Comparison of ENCODE assay signal across 1 cellular context in genomic region chr17:29179232-29180036, GRCh38.
TF ChIP-seq lines count a peak whose summit lies in the region.

No MANE protein-coding gene starts in this region.

TF ChIP-seq in HepG2, 621 proteins besides CTCF, POLR2A, EP300 and RAD21 (continued from another document and continues in another):
- TF ChIP-seq ZNF710 (CRISPR knock-in tag; IDR thresholded peaks at IDR 0.05; ENCODE audit: borderline replicate concordance) (peak; percentile 17; the same call in 1 of the 2 replicates), ATF1 (CRISPR knock-in tag; IDR thresholded peaks at IDR 0.05) (no peak), ZEB1 (IDR thresholded peaks at IDR 0.05; ENCODE audit: insufficient replicate concordance, low read depth) (no peak), NFAT5 (CRISPR knock-in tag; IDR thresholded peaks at IDR 0.05) (no peak; the same call in 1 of the 2 replicates), NR1H2 (CRISPR knock-in tag; IDR thresholded peaks at IDR 0.05; ENCODE audit: borderline replicate concordance, low read depth) (no peak), SIX1 (CRISPR knock-in tag; IDR thresholded peaks at IDR 0.05; ENCODE audit: borderline replicate concordance) (0 out of 2 replicates have a peak, but pooled peaks have one; percentile 15), MTA1 (CRISPR knock-in tag; IDR thresholded peaks at IDR 0.05; ENCODE audit: borderline replicate concordance) (no peak; the same call in 1 of the 2 replicates), SMAD3 (CRISPR knock-in tag; IDR thresholded peaks at IDR 0.05) (no peak), RARG (CRISPR knock-in tag; IDR thresholded peaks at IDR 0.05; ENCODE audit: low read depth) (no peak), GATAD2A (CRISPR knock-in tag; IDR thresholded peaks at IDR 0.05) (peak; percentile 52; the same call in 1 of the 2 replicates), NRL (CRISPR knock-in tag; IDR thresholded peaks at IDR 0.05; ENCODE audit: borderline replicate concordance) (no peak), GATA4 (IDR thresholded peaks at IDR 0.05; ENCODE audit: borderline replicate concordance, low read depth) (peak; percentile 42; the same call in 1 of the 2 replicates), CBX1 (IDR thresholded peaks at IDR 0.05; ENCODE audit: low read depth) (no peak), NCOA1 (CRISPR knock-in tag; IDR thresholded peaks at IDR 0.05) (0 out of 2 replicates have a peak, but pooled peaks have one; percentile 17), ZNF569 (CRISPR knock-in tag; IDR thresholded peaks at IDR 0.05; ENCODE audit: borderline replicate concordance) (no peak), SP1 (IDR thresholded peaks at IDR 0.05) (no peak), SP1 (CRISPR knock-in tag; IDR thresholded peaks at IDR 0.05) (peak; percentile 45; the same call in 1 of the 2 replicates), KLF11 (CRISPR knock-in tag; IDR thresholded peaks at IDR 0.05) (no peak), ZNF224 (CRISPR knock-in tag; IDR thresholded peaks at IDR 0.05) (no peak), CREB1 (IDR thresholded peaks at IDR 0.05) (no peak), CREB1 (CRISPR knock-in tag; IDR thresholded peaks at IDR 0.05) (no peak), ZFYVE20 (CRISPR knock-in tag; IDR thresholded peaks at IDR 0.05; ENCODE audit: borderline replicate concordance, low read depth) (no peak), PITX1 (CRISPR knock-in tag; IDR thresholded peaks at IDR 0.05) (peak; percentile 60), RBM39 (IDR thresholded peaks at IDR 0.05; ENCODE audit: low read depth, low read length, poor library complexity, severe bottlenecking) (peak; percentile 51), RFXANK (CRISPR knock-in tag; IDR thresholded peaks at IDR 0.05) (no peak), ZNF563 (CRISPR knock-in tag; IDR thresholded peaks at IDR 0.05) (no peak), DPF2 (CRISPR knock-in tag; IDR thresholded peaks at IDR 0.05; ENCODE audit: borderline replicate concordance, low read depth) (no peak), ZNF382 (CRISPR knock-in tag; IDR thresholded peaks at IDR 0.05; ENCODE audit: borderline replicate concordance) (no peak), ZNF430 (CRISPR knock-in tag; IDR thresholded peaks at IDR 0.05) (no peak), SNAPC2 (CRISPR knock-in tag; IDR thresholded peaks at IDR 0.05) (no peak), ETV5 (CRISPR knock-in tag; IDR thresholded peaks at IDR 0.05; ENCODE audit: borderline replicate concordance) (no peak; the same call in 1 of the 2 replicates), PHF20 (CRISPR knock-in tag; IDR thresholded peaks at IDR 0.05) (no peak), TCF7L2 (IDR thresholded peaks at IDR 0.05; ENCODE audit: low read depth, low read length) (no peak), E2F2 (CRISPR knock-in tag; IDR thresholded peaks at IDR 0.05; ENCODE audit: borderline replicate concordance) (no peak), ESRRA (CRISPR knock-in tag; IDR thresholded peaks at IDR 0.05; ENCODE audit: low read depth) (peak; percentile 40; the same call in 1 of the 2 replicates), CCAR2 (optimal IDR thresholded peaks at IDR 0.05; ENCODE audit: low read depth, low read length) (no peak), FOXJ3 (CRISPR knock-in tag; IDR thresholded peaks at IDR 0.05; ENCODE audit: borderline replicate concordance) (no peak), ZNF496 (CRISPR knock-in tag; IDR thresholded peaks at IDR 0.05; ENCODE audit: insufficient replicate concordance) (no peak), TOE1 (CRISPR knock-in tag; IDR thresholded peaks at IDR 0.05) (no peak), FOXO4 (CRISPR knock-in tag; conservative IDR thresholded peaks at IDR 0.05) (no peak), ZNF451 (CRISPR knock-in tag; IDR thresholded peaks at IDR 0.05) (no peak), SUZ12 (IDR thresholded peaks at IDR 0.05; ENCODE audit: low read depth, low read length) (no peak), GFI1 (CRISPR knock-in tag; IDR thresholded peaks at IDR 0.05; ENCODE audit: borderline replicate concordance) (no peak), NFIB (CRISPR knock-in tag; IDR thresholded peaks at IDR 0.05; ENCODE audit: borderline replicate concordance) (no peak), ZNF274 (CRISPR knock-in tag; IDR thresholded peaks at IDR 0.05) (no peak)
- TF ChIP-seq, protein P1, sequence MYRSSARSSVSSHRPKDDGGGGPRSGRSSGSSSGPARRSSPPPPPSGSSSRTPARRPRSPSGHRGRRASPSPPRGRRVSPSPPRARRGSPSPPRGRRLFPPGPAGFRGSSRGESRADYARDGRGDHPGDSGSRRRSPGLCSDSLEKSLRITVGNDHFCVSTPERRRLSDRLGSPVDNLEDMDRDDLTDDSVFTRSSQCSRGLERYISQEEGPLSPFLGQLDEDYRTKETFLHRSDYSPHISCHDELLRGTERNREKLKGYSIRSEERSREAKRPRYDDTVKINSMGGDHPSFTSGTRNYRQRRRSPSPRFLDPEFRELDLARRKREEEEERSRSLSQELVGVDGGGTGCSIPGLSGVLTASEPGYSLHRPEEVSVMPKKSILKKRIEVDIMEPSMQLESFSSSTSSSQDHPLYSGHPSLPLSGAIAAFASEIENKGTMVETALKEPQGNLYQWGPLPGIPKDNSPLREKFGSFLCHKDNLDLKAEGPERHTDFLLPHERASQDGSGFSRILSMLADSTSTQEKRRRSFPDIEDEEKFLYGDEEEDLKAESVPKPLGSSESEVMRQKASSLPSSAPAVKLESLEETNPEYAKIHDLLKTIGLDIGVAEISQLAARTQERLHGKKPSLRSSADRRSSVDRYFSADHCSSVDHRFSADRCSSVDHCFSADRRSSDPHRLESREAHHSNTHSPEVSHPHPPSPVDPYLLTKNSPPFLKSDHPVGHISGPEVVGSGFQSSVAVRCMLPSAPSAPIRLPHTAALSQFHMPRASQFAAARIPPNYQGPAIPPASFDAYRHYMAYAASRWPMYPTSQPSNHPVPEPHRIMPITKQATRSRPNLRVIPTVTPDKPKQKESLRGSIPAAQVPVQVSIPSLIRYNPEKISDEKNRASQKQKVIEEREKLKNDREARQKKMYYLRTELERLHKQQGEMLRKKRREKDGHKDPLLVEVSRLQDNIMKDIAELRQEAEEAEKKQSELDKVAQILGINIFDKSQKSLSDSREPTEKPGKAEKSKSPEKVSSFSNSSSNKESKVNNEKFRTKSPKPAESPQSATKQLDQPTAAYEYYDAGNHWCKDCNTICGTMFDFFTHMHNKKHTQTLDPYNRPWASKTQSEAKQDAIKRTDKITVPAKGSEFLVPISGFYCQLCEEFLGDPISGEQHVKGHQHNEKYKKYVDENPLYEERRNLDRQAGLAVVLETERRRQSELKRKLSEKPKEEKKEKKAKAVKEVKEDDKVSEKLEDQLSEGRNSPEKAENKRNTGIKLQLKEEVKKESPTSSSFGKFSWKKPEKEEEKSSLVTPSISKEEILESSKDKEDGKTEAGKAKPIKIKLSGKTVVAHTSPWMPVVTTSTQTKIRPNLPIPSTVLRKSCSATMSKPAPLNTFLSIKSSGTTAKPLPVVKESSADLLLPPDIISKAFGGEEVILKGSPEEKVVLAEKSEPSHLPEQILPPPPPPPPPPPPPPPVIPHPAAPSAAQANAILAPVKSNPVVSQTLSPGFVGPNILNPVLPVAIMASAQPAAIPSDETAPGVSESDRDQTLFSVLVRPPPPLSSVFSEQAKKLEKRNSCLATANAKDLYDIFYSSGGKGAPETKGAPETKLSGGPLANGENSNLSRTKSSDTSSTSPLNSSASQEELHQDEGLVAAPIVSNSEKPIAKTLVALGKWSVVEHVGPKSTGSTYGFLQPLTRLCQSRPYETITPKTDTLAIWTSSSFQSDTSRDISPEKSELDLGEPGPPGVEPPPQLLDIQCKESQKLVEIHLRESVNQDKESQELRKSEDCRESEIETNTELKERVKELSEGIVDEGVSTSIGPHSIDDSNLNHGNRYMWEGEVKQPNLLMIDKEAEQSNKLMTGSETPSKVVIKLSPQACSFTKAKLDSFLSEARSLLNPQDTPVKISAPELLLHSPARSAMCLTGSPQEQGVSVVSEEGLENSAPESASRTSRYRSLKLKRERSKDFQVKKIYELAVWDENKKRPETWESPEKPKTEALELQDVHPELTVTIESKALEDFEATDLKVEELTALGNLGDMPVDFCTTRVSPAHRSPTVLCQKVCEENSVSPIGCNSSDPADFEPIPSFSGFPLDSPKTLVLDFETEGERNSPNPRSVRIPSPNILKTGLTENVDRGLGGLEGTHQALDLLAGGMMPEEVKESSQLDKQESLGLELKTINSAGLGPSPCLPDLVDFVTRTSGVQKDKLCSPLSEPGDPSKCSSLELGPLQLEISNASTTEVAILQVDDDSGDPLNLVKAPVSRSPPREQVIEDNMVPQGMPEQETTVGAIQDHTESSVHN (CRISPR knock-in tag; IDR thresholded peaks at IDR 0.05): no peak
- TF ChIP-seq, protein P2, sequence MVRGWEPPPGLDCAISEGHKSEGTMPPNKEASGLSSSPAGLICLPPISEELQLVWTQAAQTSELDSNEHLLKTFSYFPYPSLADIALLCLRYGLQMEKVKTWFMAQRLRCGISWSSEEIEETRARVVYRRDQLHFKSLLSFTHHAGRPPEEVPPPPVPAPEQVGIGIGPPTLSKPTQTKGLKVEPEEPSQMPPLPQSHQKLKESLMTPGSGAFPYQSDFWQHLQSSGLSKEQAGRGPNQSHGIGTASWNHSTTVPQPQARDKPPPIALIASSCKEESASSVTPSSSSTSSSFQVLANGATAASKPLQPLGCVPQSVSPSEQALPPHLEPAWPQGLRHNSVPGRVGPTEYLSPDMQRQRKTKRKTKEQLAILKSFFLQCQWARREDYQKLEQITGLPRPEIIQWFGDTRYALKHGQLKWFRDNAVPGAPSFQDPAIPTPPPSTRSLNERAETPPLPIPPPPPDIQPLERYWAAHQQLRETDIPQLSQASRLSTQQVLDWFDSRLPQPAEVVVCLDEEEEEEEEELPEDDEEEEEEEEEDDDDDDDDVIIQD (CRISPR knock-in tag; IDR thresholded peaks at IDR 0.05; ENCODE audit: low read depth): peak; percentile 58; the same call in 1 of the 2 replicates
- TF ChIP-seq, protein P3, sequence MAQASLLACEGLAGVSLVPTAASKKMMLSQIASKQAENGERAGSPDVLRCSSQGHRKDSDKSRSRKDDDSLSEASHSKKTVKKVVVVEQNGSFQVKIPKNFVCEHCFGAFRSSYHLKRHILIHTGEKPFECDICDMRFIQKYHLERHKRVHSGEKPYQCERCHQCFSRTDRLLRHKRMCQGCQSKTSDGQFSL (CRISPR knock-in tag; IDR thresholded peaks at IDR 0.05): peak; percentile 95
